Comparison of ENCODE assay signal across 30 cellular contexts in the genomic region with DNA sequence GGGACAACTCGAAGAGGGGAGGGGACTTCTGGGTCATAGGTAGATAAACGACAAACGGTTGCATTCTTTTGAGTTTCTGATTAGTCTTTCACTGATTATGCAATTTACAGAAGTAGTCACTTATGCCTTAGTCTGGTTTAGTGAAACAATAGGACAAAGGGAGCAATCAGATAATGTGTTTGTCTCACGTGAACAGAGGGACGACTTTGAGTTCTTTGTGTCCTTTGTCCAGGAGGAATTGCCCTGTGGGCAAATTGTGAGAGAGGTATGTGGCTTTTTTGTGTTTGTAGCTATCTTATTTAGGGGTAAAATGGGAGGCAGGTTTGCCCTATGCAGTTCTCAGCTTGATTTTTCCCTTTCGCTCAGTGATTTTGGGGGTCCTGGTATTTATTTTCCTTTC.
"Had no signal": no experiment of that assay in that cellular context is flagged by ENCODE, and none has a peak within 500 bp of the region (broad histone marks: within the 10 kb centered on the region; RNA-seq: fewer than 3 reads in every experiment).

No MANE protein-coding gene starts in this region.

- H3K27ac ChIP-seq: ascending aorta, coronary artery, ovary, prostate gland, skin epidermis, thoracic aorta had no signal

- H3K27me3 ChIP-seq: ascending aorta, ovary had no signal

- ATAC-seq: esophagus mucosa; left cardiac atrium; sciatic nerve; stimulated activated effector memory CD8-positive, alpha-beta T cell treated with anti-CD3 and anti-CD28 coated beads, Interleukin-12 subunit alpha, Interleukin-12 subunit beta, amount 100 ng/mL, for 72 hours had no signal

- H3K27ac Mint-ChIP-seq: activated CD4-positive, alpha-beta memory T cell treated with anti-CD3 and anti-CD28 coated beads, Interleukin-2, amount 10 ng/mL, durations not matched to agents 7 days and 5 days; activated CD4-positive, alpha-beta T cell treated with anti-CD3 and anti-CD28 coated beads, Interleukin-2, amount 10 ng/mL, durations not matched to agents 7 days and 5 days; activated naive CD4-positive, alpha-beta T cell treated with anti-CD3 and anti-CD28 coated beads, Interleukin-2, amount 10 ng/mL, durations not matched to agents 7 days and 5 days; activated naive CD8-positive, alpha-beta T cell treated with anti-CD3 and anti-CD28 coated beads, Interleukin-2, amount 10 ng/mL, durations not matched to agents 7 days and 5 days; activated T-cell treated with anti-CD3 and anti-CD28 coated beads, Interleukin-2, amount 50 U/mL, for 24 hours; brain; stimulated activated effector memory CD8-positive, alpha-beta T cell treated with anti-CD3 and anti-CD28 coated beads, Interleukin-12 subunit alpha, Interleukin-12 subunit beta, amount 100 ng/mL, for 72 hours; stimulated activated naive CD8-positive, alpha-beta T cell treated with anti-CD3 and anti-CD28 coated beads, Interleukin-15, Interleukin-2, amounts not matched to agents 100 ng/mL and 50 ng/mL, for 24 hours had no signal

- H3K9me3 ChIP-seq: ascending aorta, ovary, prostate gland, thoracic aorta had no signal

- DNase-seq: activated CD4-positive, alpha-beta memory T cell treated with anti-CD3 and anti-CD28 coated beads, Interleukin-2, amount 10 ng/mL, durations not matched to agents 7 days and 5 days; activated CD4-positive, alpha-beta T cell treated with anti-CD3 and anti-CD28 coated beads for 1 hour; activated CD4-positive, alpha-beta T cell treated with anti-CD3 and anti-CD28 coated beads, Interleukin-2, amount 10 ng/mL, durations not matched to agents 7 days and 5 days; activated CD8-positive, alpha-beta memory T cell treated with anti-CD3 and anti-CD28 coated beads, Interleukin-2, amount 50 U/mL, for 48 hours; activated gamma-delta T cell; activated naive CD4-positive, alpha-beta T cell treated with anti-CD3 and anti-CD28 coated beads, Interleukin-2, amount 10 ng/mL, durations not matched to agents 7 days and 5 days; activated naive CD8-positive, alpha-beta T cell treated with anti-CD3 and anti-CD28 coated beads, Interleukin-2, amount 10 ng/mL, durations not matched to agents 7 days and 5 days; activated T-cell treated with anti-CD3 and anti-CD28 coated beads, Interleukin-2, amount 50 U/mL, for 24 hours; foreskin fibroblast; head of caudate nucleus; hypothalamus; left cardiac atrium; left ventricle myocardium superior; ovary; retina; stimulated activated CD4-positive, alpha-beta T cell treated with anti-CD3 and anti-CD28 coated beads, Interleukin-12 subunit alpha, Interleukin-12 subunit beta, amount 100 ng/mL, for 4 hours; stimulated activated CD4-positive, alpha-beta T cell treated with anti-CD3 and anti-CD28 coated beads, Interleukin-4, amount 100 ng/mL, for 1 hour; T1000; trophoblast cell had no signal

- H3K4me3 Mint-ChIP-seq: activated CD4-positive, alpha-beta memory T cell treated with anti-CD3 and anti-CD28 coated beads, Interleukin-2, amount 10 ng/mL, durations not matched to agents 7 days and 5 days; activated CD4-positive, alpha-beta T cell treated with anti-CD3 and anti-CD28 coated beads, Interleukin-2, amount 10 ng/mL, durations not matched to agents 7 days and 5 days; activated naive CD4-positive, alpha-beta T cell treated with anti-CD3 and anti-CD28 coated beads, Interleukin-2, amount 10 ng/mL, durations not matched to agents 7 days and 5 days; activated naive CD8-positive, alpha-beta T cell treated with anti-CD3 and anti-CD28 coated beads, Interleukin-2, amount 10 ng/mL, durations not matched to agents 7 days and 5 days; activated T-cell treated with anti-CD3 and anti-CD28 coated beads, Interleukin-2, amount 50 U/mL, for 24 hours; brain; nephron; stimulated activated effector memory CD8-positive, alpha-beta T cell treated with anti-CD3 and anti-CD28 coated beads, Interleukin-12 subunit alpha, Interleukin-12 subunit beta, amount 100 ng/mL, for 72 hours; stimulated activated naive CD8-positive, alpha-beta T cell treated with anti-CD3 and anti-CD28 coated beads, Interleukin-15, Interleukin-2, amounts not matched to agents 100 ng/mL and 50 ng/mL, for 24 hours had no signal

- H3K4me1 ChIP-seq: ascending aorta, prostate gland had no signal

- H3K9me3 Mint-ChIP-seq: brain, nephron had no signal

- H3K4me1 Mint-ChIP-seq: activated CD4-positive, alpha-beta memory T cell treated with anti-CD3 and anti-CD28 coated beads, Interleukin-2, amount 10 ng/mL, durations not matched to agents 7 days and 5 days; activated CD4-positive, alpha-beta T cell treated with anti-CD3 and anti-CD28 coated beads, Interleukin-2, amount 10 ng/mL, durations not matched to agents 7 days and 5 days; activated naive CD4-positive, alpha-beta T cell treated with anti-CD3 and anti-CD28 coated beads, Interleukin-2, amount 10 ng/mL, durations not matched to agents 7 days and 5 days; activated naive CD8-positive, alpha-beta T cell treated with anti-CD3 and anti-CD28 coated beads, Interleukin-2, amount 10 ng/mL, durations not matched to agents 7 days and 5 days; stimulated activated effector memory CD8-positive, alpha-beta T cell treated with anti-CD3 and anti-CD28 coated beads, Interleukin-12 subunit alpha, Interleukin-12 subunit beta, amount 100 ng/mL, for 72 hours had no signal

- H3K36me3 Mint-ChIP-seq: activated naive CD4-positive, alpha-beta T cell treated with anti-CD3 and anti-CD28 coated beads, Interleukin-2, amount 10 ng/mL, durations not matched to agents 7 days and 5 days; activated naive CD8-positive, alpha-beta T cell treated with anti-CD3 and anti-CD28 coated beads, Interleukin-2, amount 10 ng/mL, durations not matched to agents 7 days and 5 days; brain; stimulated activated effector memory CD8-positive, alpha-beta T cell treated with anti-CD3 and anti-CD28 coated beads, Interleukin-12 subunit alpha, Interleukin-12 subunit beta, amount 100 ng/mL, for 72 hours had no signal

- H3K4me3 ChIP-seq: ascending aorta, coronary artery, ovary, prostate gland, skin epidermis, thoracic aorta had no signal

- H3K36me3 ChIP-seq: ascending aorta, ovary, prostate gland, thoracic aorta had no signal

- H3K27me3 Mint-ChIP-seq: activated CD4-positive, alpha-beta memory T cell treated with anti-CD3 and anti-CD28 coated beads, Interleukin-2, amount 10 ng/mL, durations not matched to agents 7 days and 5 days; activated CD4-positive, alpha-beta T cell treated with anti-CD3 and anti-CD28 coated beads, Interleukin-2, amount 10 ng/mL, durations not matched to agents 7 days and 5 days; activated naive CD4-positive, alpha-beta T cell treated with anti-CD3 and anti-CD28 coated beads, Interleukin-2, amount 10 ng/mL, durations not matched to agents 7 days and 5 days; activated naive CD8-positive, alpha-beta T cell treated with anti-CD3 and anti-CD28 coated beads, Interleukin-2, amount 10 ng/mL, durations not matched to agents 7 days and 5 days; activated T-cell treated with anti-CD3 and anti-CD28 coated beads, Interleukin-2, amount 50 U/mL, for 24 hours; brain; stimulated activated naive CD8-positive, alpha-beta T cell treated with anti-CD3 and anti-CD28 coated beads, Interleukin-15, Interleukin-2, amounts not matched to agents 100 ng/mL and 50 ng/mL, for 24 hours had no signal
